In genomic region chr3:132083159-132083558, GRCh38 we compare ENCODE assay signal across 25 cellular contexts. TPM values are rescaled to one million over a fixed set of nuclear protein-coding genes. Genes with fewer than 3 reads are reported as not detected.
"Had no signal": no experiment of that assay in that cellular context is flagged by ENCODE, and none has a peak within 500 bp of the region (broad histone marks: within the 10 kb centered on the region; RNA-seq: fewer than 3 reads in every experiment).

No MANE protein-coding gene starts in this region.

- H3K4me2 ChIP-seq: SK-N-SH had no signal

- H3K27me3 ChIP-seq: MG63 had no signal

- H3K4me1 Mint-ChIP-seq: T-helper 17 cell had no signal

- H3K27ac Mint-ChIP-seq: T-helper 17 cell had no signal

- H3K4me3 ChIP-seq: MG63, SJSA1 had no signal

- H3K9ac ChIP-seq: SK-N-SH had no signal

- FAIRE-seq: RCC 7860 had no signal

- ATAC-seq: T-helper 17 cell had no signal

- H3K4me3 Mint-ChIP-seq: T-helper 17 cell had no signal

- H3K9me3 ChIP-seq: MG63, SJSA1, SK-N-SH had no signal

- DNase-seq: IMR-90, Karpas-422, KG1, NCI-H1092, NCI-H1105 treated with DMSO at 0.1 percent for 48 hours, NCI-H1417 treated with DMSO at 0.1 percent for 48 hours, NCI-H146, NCI-H1694 treated with DMSO at 0.1 percent for 48 hours, NCI-H1930, NCI-H2081, NCI-H2107, NCI-H2227 treated with DMSO at 0.1 percent for 48 hours, NCI-H524, NCI-H526 treated with DMSO at 0.1 percent for 48 hours, NCI-H774, Right ventricle myocardium superior, RPMI8226, SIG-M5, SK-N-SH, T-helper 1 cell, T-helper 17 cell had no signal

- H3K27ac ChIP-seq: SJSA1 had no signal

- H3K36me3 ChIP-seq: MG63, SJSA1 had no signal

RNA-seq across cellular contexts. Expression of gene CPNE4, which starts 48.3 kb away (rescaled TPM):
- total RNA-seq: HT-29, IMR-90 had no signal
- polyA plus RNA-seq: IMR-90, SK-N-SH had no signal
